Comparison of ENCODE assay signal across 23 cellular contexts in genomic region chr7:45342236-45342635, GRCh38.
A peak's percentile ranks its signal among the peaks of the same experiment; 100 is the strongest.
DNase-seq lines count a peak whose midpoint lies in the region; ATAC-seq, FAIRE-seq and TF ChIP-seq lines count a peak whose summit lies in the region.
"Had no signal": no experiment of that assay in that cellular context is flagged by ENCODE, and none has a peak within 500 bp of the region (broad histone marks: within the 10 kb centered on the region; RNA-seq: fewer than 3 reads in every experiment).

No MANE protein-coding gene starts in this region.

- H3K9me3 Mint-ChIP-seq in T-helper 2 cell treated with Interferon-gamma antibody and Interleukin-4, amounts not matched to agents 5 μg/mL and 100 μg/mL, for 36 hours, result no peaks in the 10 kb centered on the region
- H3K9me3 Mint-ChIP-seq: activated naive CD4-positive, alpha-beta T cell treated with anti-CD3 and anti-CD28 coated beads, Interleukin-2, amount 10 ng/mL, durations not matched to agents 7 days and 5 days; activated T-cell treated with anti-CD3 and anti-CD28 coated beads, Interleukin-2, amount 50 U/mL, for 24 hours; GM23338 had no signal

- H3K4me3 ChIP-seq in HepG2 (replicated peaks in 1 of 3; ENCODE audit: insufficient read depth in 1 of 3, low read depth in 2 of 3, low read length in 3 of 3) (no peak overlapping the region), adrenal gland (no peak overlapping the region)
- H3K4me3 ChIP-seq: esophagus squamous epithelium, GM23338, left lung, prostate gland, smooth muscle cell, upper lobe of right lung had no signal

- intact Hi-C loops in HepG2 (cut with micrococcal nuclease; ENCODE audit: unreplicated experiment), result no loop called here
- intact Hi-C loops in adrenal gland (cut with DNase I), result no loop called here

- H3K36me3 ChIP-seq in HepG2 (replicated peaks in 1 of 2; ENCODE audit: control insufficient read depth in 1 of 2, insufficient read depth in 2 of 2, low read length in 2 of 2) (no peaks in the 10 kb centered on the region), adrenal gland (replicated peaks in 1 of 2) (no peaks in the 10 kb centered on the region)
- H3K36me3 ChIP-seq: esophagus squamous epithelium, left lung, prostate gland, upper lobe of right lung, WERI-Rb-1 had no signal

- in situ Hi-C loops in HepG2 (cut with HindIII; ENCODE audit: extremely low pct_ligation_motif_present, low pct_unique_long_range_greater_than_20kb), result no loop called here

- H4K20me1 ChIP-seq in HepG2 (ENCODE audit: insufficient read depth, low read length), result no peaks in the 10 kb centered on the region

- TF ChIP-seq EP300 in HepG2 (IDR thresholded peaks at IDR 0.05; ENCODE audit: low read depth in 2 of 2, low read length in 2 of 2) (no peak), HepG2 (CRISPR knock-in tag; IDR thresholded peaks at IDR 0.05; ENCODE audit: borderline replicate concordance) (no peak)

- peak; percentile 63 for DNase-seq in NCI-H2029 (lab: John Stamatoyannopoulos, UW)
- DNase-seq in NCI-H2029 treated with DMSO at 0.1 percent for 48 hours (lab: John Stamatoyannopoulos, UW), result no peak
- DNase-seq in H54 (ENCODE audit: insufficient read length, low spot score), result no peak
- peak; percentile 67 for DNase-seq in OCI-M1 (lab: John Stamatoyannopoulos, UW)
- DNase-seq in HepG2 (ENCODE audit: low spot score), result peak; percentile 21
- DNase-seq in T-helper 2 cell treated with Interferon-gamma antibody and Interleukin-4, amounts not matched to agents 5 μg/mL and 100 μg/mL, for 36 hours (ENCODE audit: low spot score), result no peak
- no peak for DNase-seq in DMS 273 treated with DMSO at 0.1 percent for 48 hours (lab: John Stamatoyannopoulos, UW)
- no peak for DNase-seq in adrenal gland
- DNase-seq: activated CD4-positive, alpha-beta T cell treated with anti-CD3 and anti-CD28 coated beads, Interleukin-2, amount 50 U/mL, for 48 hours; activated naive CD4-positive, alpha-beta T cell treated with anti-CD3 and anti-CD28 coated beads, Interleukin-2, amount 10 ng/mL, durations not matched to agents 7 days and 5 days; activated T-cell treated with anti-CD3 and anti-CD28 coated beads, Interleukin-2, amount 50 U/mL, for 24 hours; effector memory CD4-positive, alpha-beta T cell; esophagus squamous epithelium; left lung; SIG-M5; stimulated activated CD4-positive, alpha-beta T cell treated with anti-CD3 and anti-CD28 coated beads, Interleukin-4, amount 100 ng/mL, for 4 hours; upper lobe of right lung; WERI-Rb-1 had no signal

- TF ChIP-seq POLR2A in H54 (IDR thresholded peaks at IDR 0.05; ENCODE audit: low read depth, low read length) (no peak), HepG2 (IDR thresholded peaks at IDR 0.05; ENCODE audit: insufficient read depth in 1 of 2, low read depth in 2 of 2, low read length in 2 of 2) (no peak), adrenal gland (IDR thresholded peaks at IDR 0.05) (no peak)

- BruUV-seq in HepG2 (replicated peaks; lab: Mats Ljungman, UMichigan), result no TSS peak

- no peak overlapping the region for H3K27ac Mint-ChIP-seq in T-helper 2 cell treated with Interferon-gamma antibody and Interleukin-4, amounts not matched to agents 5 μg/mL and 100 μg/mL, for 36 hours
- H3K27ac Mint-ChIP-seq: activated naive CD4-positive, alpha-beta T cell treated with anti-CD3 and anti-CD28 coated beads, Interleukin-2, amount 10 ng/mL, durations not matched to agents 7 days and 5 days; activated T-cell treated with anti-CD3 and anti-CD28 coated beads, Interleukin-2, amount 50 U/mL, for 24 hours; GM23338 had no signal

- peaks cover 6% of the 10 kb centered on the region; the same call in 1 of the 2 replicates for H3K4me1 ChIP-seq in HepG2 (ENCODE audit: insufficient read depth, low read length)
- H3K4me1 ChIP-seq in adrenal gland (replicated peaks in 1 of 2), result no peaks in the 10 kb centered on the region
- H3K4me1 ChIP-seq: esophagus squamous epithelium, left lung, prostate gland, upper lobe of right lung had no signal

- 0% methylated on average over 5 of the region's 5 CpGs for WGBS in HepG2 (ENCODE audit: low lambda C conversion rate)
- WGBS in adrenal gland, 4 donors, result 62 to 76% (median 68%) methylated on average over 5 of the region's 5 CpGs

- H3K9me3 ChIP-seq in HepG2 (ENCODE audit: low read length), result no peaks in the 10 kb centered on the region
- H3K9me3 ChIP-seq in adrenal gland (replicated peaks in 1 of 3), result no peaks in the 10 kb centered on the region
- H3K9me3 ChIP-seq: esophagus squamous epithelium, left lung, prostate gland, upper lobe of right lung had no signal

- H3K4me3 Mint-ChIP-seq in T-helper 2 cell treated with Interferon-gamma antibody and Interleukin-4, amounts not matched to agents 5 μg/mL and 100 μg/mL, for 36 hours, result no peak overlapping the region
- H3K4me3 Mint-ChIP-seq: activated naive CD4-positive, alpha-beta T cell treated with anti-CD3 and anti-CD28 coated beads, Interleukin-2, amount 10 ng/mL, durations not matched to agents 7 days and 5 days; activated T-cell treated with anti-CD3 and anti-CD28 coated beads, Interleukin-2, amount 50 U/mL, for 24 hours; GM23338 had no signal

- no peaks in the 10 kb centered on the region for H3K4me1 Mint-ChIP-seq in T-helper 2 cell treated with Interferon-gamma antibody and Interleukin-4, amounts not matched to agents 5 μg/mL and 100 μg/mL, for 36 hours (ENCODE audit: low read depth)
- H3K4me1 Mint-ChIP-seq: activated naive CD4-positive, alpha-beta T cell treated with anti-CD3 and anti-CD28 coated beads, Interleukin-2, amount 10 ng/mL, durations not matched to agents 7 days and 5 days; GM23338 had no signal

- FAIRE-seq in H54 (lab: Jason Lieb, UNC), result peak; percentile 67
- FAIRE-seq in HepG2 (lab: Jason Lieb, UNC), result no peak
- FAIRE-seq: astrocyte had no signal

- POLR2A ChIA-PET in HepG2 (lab: Yijun Ruan, JAX), result no interaction called here

- TF ChIP-seq CTCF in HepG2 (CRISPR knock-in tag; IDR thresholded peaks at IDR 0.05) (no peak), adrenal gland (IDR thresholded peaks at IDR 0.05) (no peak)

- peak overlapping the region; percentile 55 for H3K4me2 ChIP-seq in HepG2 (ENCODE audit: low read depth, low read length)
- H3K4me2 ChIP-seq: GM23338, smooth muscle cell had no signal

- no peaks in the 10 kb centered on the region for H3K79me2 ChIP-seq in HepG2 (ENCODE audit: insufficient read depth, low read length)

- 0 out of 5 replicates have a peak, but pooled peaks cover 0 to 3% of the 10 kb centered on the region in 2 experiments for H3K27me3 ChIP-seq in HepG2 (ENCODE audit: control insufficient read depth in 1 of 2, insufficient read depth in 2 of 2, low read length in 2 of 2)
- H3K27me3 ChIP-seq in adrenal gland, result no peaks in the 10 kb centered on the region
- H3K27me3 ChIP-seq: esophagus squamous epithelium, left lung, upper lobe of right lung had no signal

- no peak overlapping the region for H3K27ac ChIP-seq in HepG2 (ENCODE audit: extremely low read length, insufficient read depth, low read length)
- no peak overlapping the region for H3K27ac ChIP-seq in adrenal gland
- H3K27ac ChIP-seq: 22Rv1, esophagus squamous epithelium, left lung, prostate gland, upper lobe of right lung, WERI-Rb-1 had no signal

- H3K27me3 Mint-ChIP-seq in T-helper 2 cell treated with Interferon-gamma antibody and Interleukin-4, amounts not matched to agents 5 μg/mL and 100 μg/mL, for 36 hours (ENCODE audit: low read depth), result peaks cover 7% of the 10 kb centered on the region

- H3K9ac ChIP-seq in HepG2 (ENCODE audit: insufficient read depth, low read depth, low read length), result no peak overlapping the region

- no peak for TF ChIP-seq RAD21 in HepG2 (CRISPR knock-in tag; IDR thresholded peaks at IDR 0.05)

- H3K36me3 Mint-ChIP-seq in T-helper 2 cell treated with Interferon-gamma antibody and Interleukin-4, amounts not matched to agents 5 μg/mL and 100 μg/mL, for 36 hours (ENCODE audit: low read depth), result no peaks in the 10 kb centered on the region
- H3K36me3 Mint-ChIP-seq: activated naive CD4-positive, alpha-beta T cell treated with anti-CD3 and anti-CD28 coated beads, Interleukin-2, amount 10 ng/mL, durations not matched to agents 7 days and 5 days had no signal

- CTCF ChIA-PET in HepG2 (lab: Yijun Ruan, JAX; ENCODE audit: low intra/inter-chr PET ratio, low total read pairs), result no interaction called here

- peak overlapping the region; percentile 52 for H2AFZ ChIP-seq in HepG2 (ENCODE audit: low read length)
- H2AFZ ChIP-seq: GM23338 had no signal

- peak; percentile 41; the same call in 2 of the 3 replicates for ATAC-seq in HepG2
- ATAC-seq: GM23338, left lung, upper lobe of right lung had no signal

TF ChIP-seq in HepG2, 621 proteins besides CTCF, POLR2A, EP300 and RAD21:
- TF ChIP-seq HHEX (CRISPR knock-in tag; IDR thresholded peaks at IDR 0.05) (no peak), ZNF232 (CRISPR knock-in tag; IDR thresholded peaks at IDR 0.05; ENCODE audit: borderline replicate concordance) (no peak), IRF1 (CRISPR knock-in tag; IDR thresholded peaks at IDR 0.05; ENCODE audit: low read depth) (no peak), CREB1 (IDR thresholded peaks at IDR 0.05) (peak; percentile 71; the same call in 1 of the 2 replicates), CREB1 (CRISPR knock-in tag; IDR thresholded peaks at IDR 0.05) (no peak), ZNF7 (CRISPR knock-in tag; IDR thresholded peaks at IDR 0.05) (no peak), TOPORS (CRISPR knock-in tag; IDR thresholded peaks at IDR 0.05) (no peak)

Comparison
In these comparisons a context has a peak if more than half of its experiments do, and no peak if none do; other contexts are left out.
1. DNase-seq: peak in NCI-H2029 (single experiment), OCI-M1 (single experiment) and HepG2 (single experiment); none in NCI-H2029 treated with DMSO at 0.1 percent for 48 hours (single experiment), H54 (single experiment), T-helper 2 cell treated with Interferon-gamma antibody and Interleukin-4, amounts not matched to agents 5 μg/mL and 100 μg/mL, for 36 hours (single experiment), DMS 273 treated with DMSO at 0.1 percent for 48 hours (single experiment) and adrenal gland (0 of 7).